Comparison of ENCODE assay signal across 20 cellular contexts in the genomic region with DNA sequence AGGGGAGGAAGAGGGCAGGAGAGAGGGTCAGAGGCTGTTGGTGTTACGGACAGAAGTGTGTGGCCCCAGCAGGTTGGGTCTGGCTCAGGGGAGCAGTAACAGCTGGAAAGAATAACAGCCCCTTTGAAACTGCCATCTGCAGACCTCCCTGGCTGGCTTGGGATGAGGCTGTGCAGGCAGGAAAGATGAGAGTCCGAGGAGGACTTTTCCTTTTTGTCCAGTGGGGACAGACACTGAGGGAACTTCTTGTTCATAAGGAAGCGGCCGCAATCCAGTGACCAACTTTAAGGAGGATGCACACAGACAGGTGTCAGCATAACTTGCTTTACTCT. TPM values are rescaled to one million over a fixed set of nuclear protein-coding genes. Genes with fewer than 3 reads are reported as not detected.
A peak's percentile ranks its signal among the peaks of the same experiment; 100 is the strongest.
DNase-seq lines count a peak whose midpoint lies in the region; ATAC-seq, FAIRE-seq and TF ChIP-seq lines count a peak whose summit lies in the region.
"Had no signal": no experiment of that assay in that cellular context is flagged by ENCODE, and none has a peak within 500 bp of the region (broad histone marks: within the 10 kb centered on the region; RNA-seq: fewer than 3 reads in every experiment).

No MANE protein-coding gene starts in this region.

- H3K9ac ChIP-seq in mesenchymal stem cell (ENCODE audit: low read length), result no peak overlapping the region

- no peak overlapping the region for H3K14ac ChIP-seq in mesenchymal stem cell (ENCODE audit: low read length in 2 of 2)

- intact Hi-C loops in posterior cingulate gyrus (cut with DNase I), result no loop called here

- H2BK5ac ChIP-seq in mesenchymal stem cell (ENCODE audit: low read depth, low read length, poor library complexity, severe bottlenecking), result no peak overlapping the region

- H3K4me3 Mint-ChIP-seq in osteocyte (ENCODE audit: unreplicated experiment), result no peak overlapping the region
- H3K4me3 Mint-ChIP-seq in activated T-cell treated with anti-CD3 and anti-CD28 coated beads, Interleukin-2, amount 50 U/mL, for 4 hours, result no peak overlapping the region
- H3K4me3 Mint-ChIP-seq: CD14-positive monocyte; CD8-positive, alpha-beta T cell; GM23338; H9 had no signal

- no peak overlapping the region for H3K4me3 ChIP-seq in mesenchymal stem cell (ENCODE audit: insufficient read depth in 1 of 2, low read depth in 1 of 2, low read length in 2 of 2)
- H3K4me3 ChIP-seq: GM23338 had no signal

- no peak overlapping the region for H2BK120ac ChIP-seq in mesenchymal stem cell (ENCODE audit: low read depth, low read length)

- no peaks in the 10 kb centered on the region for H3K9me3 ChIP-seq in mesenchymal stem cell (ENCODE audit: control insufficient read depth, low read length)

- CTCF ChIA-PET in GM10248 (lab: Yijun Ruan, JAX), result no interaction called here

- H3K9me3 Mint-ChIP-seq in osteocyte (ENCODE audit: unreplicated experiment), result no peaks in the 10 kb centered on the region
- no peaks in the 10 kb centered on the region for H3K9me3 Mint-ChIP-seq in activated T-cell treated with anti-CD3 and anti-CD28 coated beads, Interleukin-2, amount 50 U/mL, for 4 hours
- H3K9me3 Mint-ChIP-seq: CD14-positive monocyte; CD8-positive, alpha-beta T cell; GM23338; H9 had no signal

- DNase-seq in GM10248 (ENCODE audit: extremely low spot score) (peak; percentile 8), HTR-8/SVneo (ENCODE audit: insufficient read length, low spot score) (no peak), mesenchymal stem cell (no peak), osteocyte (ENCODE audit: extremely low spot score, unreplicated experiment) (peak; percentile 38), posterior cingulate gyrus (no peak), NOMO-1 treated with dmso at 0.1 percent for 144 hours (lab: John Stamatoyannopoulos, UW; ENCODE audit: unreplicated experiment) (no peak)
- no peak for DNase-seq in activated T-cell treated with anti-CD3 and anti-CD28 coated beads, Interleukin-2, amount 50 U/mL, for 4 hours
- DNase-seq: CD8-positive, alpha-beta T cell; COR-L47; DMS153; DMS79 treated with DMSO at 0.1 percent for 48 hours; EL; H9 had no signal

- H2AFZ ChIP-seq in mesenchymal stem cell (ENCODE audit: low read depth, low read length), result no peak overlapping the region
- H2AFZ ChIP-seq: GM23338 had no signal

- no peaks in the 10 kb centered on the region for H3K36me3 Mint-ChIP-seq in osteocyte (ENCODE audit: unreplicated experiment)
- no peaks in the 10 kb centered on the region for H3K36me3 Mint-ChIP-seq in activated T-cell treated with anti-CD3 and anti-CD28 coated beads, Interleukin-2, amount 50 U/mL, for 4 hours (ENCODE audit: insufficient read depth)
- H3K36me3 Mint-ChIP-seq: CD14-positive monocyte; CD8-positive, alpha-beta T cell had no signal

- no peak overlapping the region for H2BK15ac ChIP-seq in mesenchymal stem cell (ENCODE audit: low read depth, poor library complexity, severe bottlenecking)

- no peak overlapping the region for H3K27ac ChIP-seq in mesenchymal stem cell (ENCODE audit: low read length, poor library complexity, severe bottlenecking)

- no peak for TF ChIP-seq CTCF in GM10248 (IDR thresholded peaks at IDR 0.05; ENCODE audit: control extremely low read depth, extremely low read depth, low read depth, missing control alignments)
- no peak for TF ChIP-seq CTCF in osteocyte (IDR thresholded peaks at IDR 0.05)

- peak; percentile 59 for FAIRE-seq in HTR-8/SVneo (lab: Jason Lieb, UNC)
- FAIRE-seq: D721Med, G401.6, GM18507 had no signal

- no peak overlapping the region for H4K91ac ChIP-seq in mesenchymal stem cell (ENCODE audit: low read length)

- peaks cover 24% of the 10 kb centered on the region for H3K27me3 Mint-ChIP-seq in osteocyte (ENCODE audit: unreplicated experiment)
- H3K27me3 Mint-ChIP-seq in activated T-cell treated with anti-CD3 and anti-CD28 coated beads, Interleukin-2, amount 50 U/mL, for 4 hours (ENCODE audit: low read depth), result peaks cover 26% of the 10 kb centered on the region

- no peak overlapping the region for H2BK12ac ChIP-seq in mesenchymal stem cell (ENCODE audit: low read length in 2 of 2)

- H3K4me1 Mint-ChIP-seq in osteocyte (ENCODE audit: unreplicated experiment), result peaks cover 27% of the 10 kb centered on the region
- no peaks in the 10 kb centered on the region for H3K4me1 Mint-ChIP-seq in activated T-cell treated with anti-CD3 and anti-CD28 coated beads, Interleukin-2, amount 50 U/mL, for 4 hours (ENCODE audit: low read depth)
- H3K4me1 Mint-ChIP-seq: CD14-positive monocyte had no signal

- H3K18ac ChIP-seq in mesenchymal stem cell (ENCODE audit: low read depth in 1 of 2, low read length in 2 of 2), result no peak overlapping the region

- no peak overlapping the region for H3K4ac ChIP-seq in mesenchymal stem cell (ENCODE audit: low read depth in 1 of 2, low read length in 2 of 2)

- H3K27me3 ChIP-seq in mesenchymal stem cell (ENCODE audit: control insufficient read depth in 1 of 2, insufficient read depth in 1 of 2, low read length in 2 of 2), result peaks cover 29 to 79% of the 10 kb centered on the region in 2 experiments

- 74% methylated on average over 4 of the region's 4 CpGs for WGBS in mesenchymal stem cell

- no peak overlapping the region for H3K27ac Mint-ChIP-seq in osteocyte (ENCODE audit: unreplicated experiment)
- H3K27ac Mint-ChIP-seq: CD14-positive monocyte; CD8-positive, alpha-beta T cell had no signal

- H3K23ac ChIP-seq in mesenchymal stem cell (ENCODE audit: low read length in 2 of 2), result no peak overlapping the region

- no peak for ATAC-seq in GM19397 (IDR thresholded peaks at IDR 0.05; ENCODE audit: unreplicated experiment)
- ATAC-seq in activated T-cell treated with anti-CD3 and anti-CD28 coated beads, Interleukin-2, amount 50 U/mL, for 4 hours, result no peak
- ATAC-seq: CD8-positive, alpha-beta T cell; GM23338 had no signal

- no peak overlapping the region for H3K4me2 ChIP-seq in mesenchymal stem cell (ENCODE audit: low read length, poor library complexity, severe bottlenecking)
- H3K4me2 ChIP-seq: GM23338 had no signal

- no peaks in the 10 kb centered on the region for H3K79me1 ChIP-seq in mesenchymal stem cell (replicated peaks; ENCODE audit: low read length, poor library complexity, severe bottlenecking)

- H3K4me1 ChIP-seq in mesenchymal stem cell (ENCODE audit: control insufficient read depth, insufficient read depth, low read depth, low read length), result peaks cover 36% of the 10 kb centered on the region

- H3K36me3 ChIP-seq in mesenchymal stem cell (ENCODE audit: control insufficient read depth in 1 of 2, insufficient read depth in 2 of 2, low read depth in 1 of 2, low read length in 2 of 2), result no peaks in the 10 kb centered on the region

- no peak overlapping the region for H4K8ac ChIP-seq in mesenchymal stem cell (ENCODE audit: low read length)

- POLR2A ChIA-PET in GM10248 (lab: Yijun Ruan, JAX), result no interaction called here

- H2AK5ac ChIP-seq in mesenchymal stem cell (ENCODE audit: low read length, severe bottlenecking), result peak overlapping the region; percentile 16

RNA-seq across cellular contexts. Expression of a gene that starts 14.8 kb away (rescaled TPM):
- 0.25 TPM for polyA plus RNA-seq in mesenchymal stem cell (2013, experiment 1 of 2)
- 0.14 TPM for polyA plus RNA-seq in mesenchymal stem cell (2013, experiment 2 of 2)
- total RNA-seq in osteocyte, result 3.8 and 4.5 TPM in 2 replicates
- under 1 TPM; 0.03 to 0.37 (median 0.05) TPM for total RNA-seq in activated T-cell treated with anti-CD3 and anti-CD28 coated beads, Interleukin-2, amount 50 U/mL, for 4 hours
- total RNA-seq: CD8-positive, alpha-beta T cell; HT-29 had no signal
- polyA plus RNA-seq: CD14-positive monocyte had no signal

Comparison
In these comparisons a context has a peak if more than half of its experiments do, and no peak if none do; other contexts are left out.
1. DNase-seq: peak in GM10248 (single experiment) and osteocyte (single experiment); none in HTR-8/SVneo (single experiment), mesenchymal stem cell (single experiment), posterior cingulate gyrus (0 of 10), NOMO-1 treated with dmso at 0.1 percent for 144 hours (single experiment) and activated T-cell treated with anti-CD3 and anti-CD28 coated beads, Interleukin-2, amount 50 U/mL, for 4 hours (single experiment).